In the genomic region with DNA sequence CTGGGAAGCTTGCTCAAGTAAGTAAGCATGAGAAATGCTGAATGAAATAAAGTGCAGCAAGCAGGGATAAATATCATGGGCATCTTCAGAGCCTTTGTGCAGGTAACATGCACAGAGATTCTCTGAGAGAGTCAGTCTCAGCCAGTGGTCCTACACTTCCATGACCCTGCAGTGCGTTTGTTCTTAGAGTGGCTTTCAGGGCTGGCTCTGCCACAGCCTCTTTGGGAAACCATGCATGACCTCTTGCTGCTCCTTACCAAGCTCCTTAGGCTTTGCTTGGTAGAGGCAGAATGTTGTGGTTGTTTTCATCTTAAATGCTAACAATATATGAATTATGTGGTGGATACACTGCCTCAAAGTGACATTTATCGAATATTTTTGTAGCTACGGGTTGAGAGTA, we compare ENCODE assay signal across 34 cellular contexts. TPM values are rescaled to one million over a fixed set of nuclear protein-coding genes. Genes with fewer than 3 reads are reported as not detected.
A peak's percentile ranks its signal among the peaks of the same experiment; 100 is the strongest.
DNase-seq lines count a peak whose midpoint lies in the region; FAIRE-seq and TF ChIP-seq lines count a peak whose summit lies in the region.
"Had no signal": no experiment of that assay in that cellular context is flagged by ENCODE, and none has a peak within 500 bp of the region (broad histone marks: within the 10 kb centered on the region; RNA-seq: fewer than 3 reads in every experiment).

No MANE protein-coding gene starts in this region.

- no peak overlapping the region for H2AFZ ChIP-seq in SU-DHL-6 (ENCODE audit: low read depth, low read length, severe bottlenecking)
- H2AFZ ChIP-seq in parathyroid adenoma = no peak overlapping the region

- H3K9ac ChIP-seq in SU-DHL-6 (ENCODE audit: low read length) = peak overlapping the region; percentile 24
- no peak overlapping the region for H3K9ac ChIP-seq in parathyroid adenoma

- no peaks in the 10 kb centered on the region for H4K20me1 ChIP-seq in SU-DHL-6 (ENCODE audit: low read depth, low read length)

- peaks cover 0 to 2% (median 0%) of the 10 kb centered on the region in 3 donors for H3K27me3 Mint-ChIP-seq in CD14-positive monocyte (ENCODE audit: low read depth in 3 of 3)
- H3K27me3 Mint-ChIP-seq in activated T-helper 2 cell treated with anti-CD3 and anti-CD28 coated beads, Interferon-gamma antibody, Interleukin-2, Interleukin-4, amounts not matched to agents 10 μg/mL and 5 μg/mL and 100 μg/mL, durations not matched to agents 14 hours and 24 hours and 36 hours (ENCODE audit: low read depth) = peaks cover 71% of the 10 kb centered on the region

- H3K27me3 ChIP-seq in SU-DHL-6 (ENCODE audit: low read length) = no peaks in the 10 kb centered on the region
- no peaks in the 10 kb centered on the region for H3K27me3 ChIP-seq in parathyroid adenoma (ENCODE audit: control insufficient read depth, insufficient read depth, low read length)
- H3K27me3 ChIP-seq in MG63 = no peaks in the 10 kb centered on the region
- H3K27me3 ChIP-seq: ascending aorta, ovary, SJCRH30 had no signal

- H3K27ac Mint-ChIP-seq in CD14-positive monocyte = peak overlapping the region in 6 of 7 donors; percentile 12 to 97 (median 40)
- no peak overlapping the region for H3K27ac Mint-ChIP-seq in activated T-helper 2 cell treated with anti-CD3 and anti-CD28 coated beads, Interferon-gamma antibody, Interleukin-2, Interleukin-4, amounts not matched to agents 10 μg/mL and 5 μg/mL and 100 μg/mL, durations not matched to agents 14 hours and 24 hours and 36 hours
- H3K27ac Mint-ChIP-seq: activated naive CD8-positive, alpha-beta T cell treated with anti-CD3 and anti-CD28 coated beads, Interleukin-2, amount 10 ng/mL, durations not matched to agents 7 days and 5 days; stimulated activated naive CD8-positive, alpha-beta T cell treated with anti-CD3 and anti-CD28 coated beads, Interleukin-15, Interleukin-2, amounts not matched to agents 100 ng/mL and 50 ng/mL, for 24 hours had no signal

- peaks cover 49 to 60% of the 10 kb centered on the region in 2 donors for H3K36me3 Mint-ChIP-seq in CD14-positive monocyte
- H3K36me3 Mint-ChIP-seq in activated T-helper 2 cell treated with anti-CD3 and anti-CD28 coated beads, Interferon-gamma antibody, Interleukin-2, Interleukin-4, amounts not matched to agents 10 μg/mL and 5 μg/mL and 100 μg/mL, durations not matched to agents 14 hours and 24 hours and 36 hours (ENCODE audit: low read depth) = no peaks in the 10 kb centered on the region
- H3K36me3 Mint-ChIP-seq: activated naive CD8-positive, alpha-beta T cell treated with anti-CD3 and anti-CD28 coated beads, Interleukin-2, amount 10 ng/mL, durations not matched to agents 7 days and 5 days had no signal

- H3K9me3 ChIP-seq in SU-DHL-6 (ENCODE audit: insufficient read depth, low read length) = no peaks in the 10 kb centered on the region
- no peaks in the 10 kb centered on the region for H3K9me3 ChIP-seq in parathyroid adenoma (ENCODE audit: control insufficient read depth, low read length)
- H3K9me3 ChIP-seq in MG63 = no peaks in the 10 kb centered on the region
- H3K9me3 ChIP-seq: ascending aorta, BE2C, ovary, right atrium auricular region, thoracic aorta had no signal

- peaks cover 32% of the 10 kb centered on the region for H3K4me1 ChIP-seq in parathyroid adenoma
- H3K4me1 ChIP-seq: ascending aorta, BE2C, SJCRH30 had no signal

- intact Hi-C loops in CD14-positive monocyte (cut with micrococcal nuclease) = loop anchor here in 1 of 2 donors (5.0 to 10.0 kb wide), 2 partner anchors 35 to 618 kb away; a partner anchor contains a TSS
- intact Hi-C loops in activated T-helper 2 cell treated with anti-CD3 and anti-CD28 coated beads, Interferon-gamma antibody, Interleukin-2, Interleukin-4, amounts not matched to agents 10 μg/mL and 5 μg/mL and 100 μg/mL, durations not matched to agents 14 hours and 24 hours and 36 hours (cut with micrococcal nuclease) = no loop called here

- H3K9me3 Mint-ChIP-seq in CD14-positive monocyte = no peaks in the 10 kb centered on the region
- no peaks in the 10 kb centered on the region for H3K9me3 Mint-ChIP-seq in activated T-helper 2 cell treated with anti-CD3 and anti-CD28 coated beads, Interferon-gamma antibody, Interleukin-2, Interleukin-4, amounts not matched to agents 10 μg/mL and 5 μg/mL and 100 μg/mL, durations not matched to agents 14 hours and 24 hours and 36 hours
- H3K9me3 Mint-ChIP-seq: activated naive CD8-positive, alpha-beta T cell treated with anti-CD3 and anti-CD28 coated beads, Interleukin-2, amount 10 ng/mL, durations not matched to agents 7 days and 5 days; immature natural killer cell; stimulated activated naive CD8-positive, alpha-beta T cell treated with anti-CD3 and anti-CD28 coated beads, Interleukin-15, Interleukin-2, amounts not matched to agents 100 ng/mL and 50 ng/mL, for 24 hours had no signal

- H3K36me3 ChIP-seq in SU-DHL-6 (ENCODE audit: low read length) = no peaks in the 10 kb centered on the region
- no peaks in the 10 kb centered on the region for H3K36me3 ChIP-seq in parathyroid adenoma (ENCODE audit: control insufficient read depth, insufficient read depth, low read length)
- no peaks in the 10 kb centered on the region for H3K36me3 ChIP-seq in MG63
- H3K36me3 ChIP-seq: ascending aorta, BE2C, ovary, right atrium auricular region, SJCRH30, thoracic aorta had no signal

- H3K27ac ChIP-seq in SU-DHL-6 (ENCODE audit: low read depth, low read length) (peak overlapping the region; percentile 91), parathyroid adenoma (peak overlapping the region; percentile 94)
- H3K27ac ChIP-seq: ascending aorta, ovary, right atrium auricular region, SJCRH30, thoracic aorta, VCaP had no signal

- H3K4me2 ChIP-seq in SU-DHL-6 (ENCODE audit: low read depth, low read length, poor library complexity, severe bottlenecking) (peak overlapping the region; percentile 77), parathyroid adenoma (ENCODE audit: low read length) (peak overlapping the region; percentile 27)

- peaks cover 79% of the 10 kb centered on the region for H3K4me1 Mint-ChIP-seq in CD14-positive monocyte
- H3K4me1 Mint-ChIP-seq in activated T-helper 2 cell treated with anti-CD3 and anti-CD28 coated beads, Interferon-gamma antibody, Interleukin-2, Interleukin-4, amounts not matched to agents 10 μg/mL and 5 μg/mL and 100 μg/mL, durations not matched to agents 14 hours and 24 hours and 36 hours (ENCODE audit: low read depth) = peaks cover 1% of the 10 kb centered on the region

- peaks cover 30% of the 10 kb centered on the region for H3F3A ChIP-seq in SU-DHL-6 (ENCODE audit: insufficient read depth)

- TF ChIP-seq CTCF in CD14-positive monocyte (IDR thresholded peaks at IDR 0.05) (no peak), SU-DHL-6 (IDR thresholded peaks at IDR 0.05; ENCODE audit: insufficient read depth, low read length, poor library complexity, severe bottlenecking) (no peak), parathyroid adenoma (IDR thresholded peaks at IDR 0.05) (no peak)

- H3K79me2 ChIP-seq in SU-DHL-6 (ENCODE audit: insufficient read depth, low read length) = peaks cover 82% of the 10 kb centered on the region
- peaks cover 29% of the 10 kb centered on the region for H3K79me2 ChIP-seq in parathyroid adenoma

- DNase-seq in CD14-positive monocyte (ENCODE audit: low spot score) = no peak
- DNase-seq in GM18507 (ENCODE audit: extremely low spot score, insufficient read length, low read depth) = no peak
- DNase-seq in activated T-helper 2 cell treated with anti-CD3 and anti-CD28 coated beads, Interferon-gamma antibody, Interleukin-2, Interleukin-4, amounts not matched to agents 10 μg/mL and 5 μg/mL and 100 μg/mL, durations not matched to agents 14 hours and 24 hours and 36 hours (ENCODE audit: low spot score) = no peak
- no peak for DNase-seq in activated CD4-positive, alpha-beta T cell treated with anti-CD3 and anti-CD28 coated beads, Interleukin-2, amount 50 U/mL, for 1 hour
- DNase-seq in MG63 = no peak
- DNase-seq: ACHN; activated CD4-positive, alpha-beta T cell treated with anti-CD3 and anti-CD28 coated beads for 48 hours; activated CD8-positive, alpha-beta memory T cell treated with anti-CD3 and anti-CD28 coated beads for 24 hours; activated effector memory CD4-positive, alpha-beta T cell treated with anti-CD3 and anti-CD28 coated beads, Interleukin-2, amount 50 U/mL, for 16 hours; activated naive CD8-positive, alpha-beta T cell treated with anti-CD3 and anti-CD28 coated beads, Interleukin-2, amount 10 ng/mL, durations not matched to agents 7 days and 5 days; BE2C; effector memory CD4-positive, alpha-beta T cell; immature natural killer cell; left cardiac atrium; MM.1S; NCI-H146; NCI-H2107; NCI-H446 treated with DMSO at 0.1 percent for 48 hours; NCI-H82; ovary; SJCRH30; stimulated activated CD4-positive, alpha-beta T cell treated with anti-CD3 and anti-CD28 coated beads, Interleukin-1b, Interleukin-23, amount 100 ng/mL, for 48 hours; T-helper 9 cell had no signal

- peak overlapping the region; percentile 27 for H3K4me3 ChIP-seq in SU-DHL-6 (ENCODE audit: insufficient read depth, low read length, poor library complexity, severe bottlenecking)
- H3K4me3 ChIP-seq in parathyroid adenoma (ENCODE audit: low read depth, low read length) = peak overlapping the region; percentile 39
- no peak overlapping the region for H3K4me3 ChIP-seq in MG63
- H3K4me3 ChIP-seq: ascending aorta, K562, ovary, right atrium auricular region, SJCRH30, thoracic aorta had no signal

- FAIRE-seq in GM18507 (lab: Jason Lieb, UNC) = peak; percentile 73
- FAIRE-seq: K562 had no signal

- no peak overlapping the region for H3K4me3 Mint-ChIP-seq in CD14-positive monocyte
- H3K4me3 Mint-ChIP-seq in activated T-helper 2 cell treated with anti-CD3 and anti-CD28 coated beads, Interferon-gamma antibody, Interleukin-2, Interleukin-4, amounts not matched to agents 10 μg/mL and 5 μg/mL and 100 μg/mL, durations not matched to agents 14 hours and 24 hours and 36 hours (ENCODE audit: low read depth) = no peak overlapping the region
- H3K4me3 Mint-ChIP-seq: activated naive CD8-positive, alpha-beta T cell treated with anti-CD3 and anti-CD28 coated beads, Interleukin-2, amount 10 ng/mL, durations not matched to agents 7 days and 5 days; stimulated activated naive CD8-positive, alpha-beta T cell treated with anti-CD3 and anti-CD28 coated beads, Interleukin-15, Interleukin-2, amounts not matched to agents 100 ng/mL and 50 ng/mL, for 24 hours had no signal

- no peaks in the 10 kb centered on the region for H3K9me2 ChIP-seq in SU-DHL-6 (replicated peaks; ENCODE audit: insufficient read depth, low read length)

RNA-seq across cellular contexts. Expression of a gene that starts 5.4 kb away (rescaled TPM):
- polyA plus RNA-seq in CD14-positive monocyte = 100 to 1,000 TPM; 177 to 186 TPM
- total RNA-seq in activated T-helper 2 cell treated with anti-CD3 and anti-CD28 coated beads, Interferon-gamma antibody, Interleukin-2, Interleukin-4, amounts not matched to agents 10 μg/mL and 5 μg/mL and 100 μg/mL, durations not matched to agents 14 hours and 24 hours and 36 hours = 0.23 and 0.80 TPM in 2 replicates
- total RNA-seq in MG63 (2014; rRNA removed; shearing (Covaris generic); ENCODE audit: low replicate concordance) = 4.9 and 7.9 TPM in 2 replicates
- total RNA-seq: lung microvascular endothelial cell, RPMI7951, SJCRH30 had no signal
- polyA plus RNA-seq: neural cell had no signal
